Comparison of ENCODE assay signal across 1 cellular context in genomic region chr1:223142795-223143759, GRCh38.
TF ChIP-seq lines count a peak whose summit lies in the region.

TLR5 (minus strand) TSS chr1:223143248; CDS start chr1:223113031, 30,217 bp downstream.

TF ChIP-seq in K562, 482 proteins besides CTCF, POLR2A, EP300 and RAD21 (continued from another document and continues in another):
- TF ChIP-seq ZBTB40 (IDR thresholded peaks at IDR 0.05) (peak; percentile 39; the same call in 1 of the 2 replicates), ZBTB40 (CRISPR knock-in tag; IDR thresholded peaks at IDR 0.05) (peak; percentile 78), TEAD4 (IDR thresholded peaks at IDR 0.05; ENCODE audit: low read length) (no peak), TEAD4 (CRISPR knock-in tag; IDR thresholded peaks at IDR 0.05; ENCODE audit: borderline replicate concordance) (peak; percentile 99), MLX (CRISPR knock-in tag; conservative IDR thresholded peaks at IDR 0.05) (peak in 1 of 2 experiments; percentile 94; a peak in 2 of 4 replicates), TFE3 (CRISPR knock-in tag; IDR thresholded peaks at IDR 0.05) (no peak), SIN3A (IDR thresholded peaks at IDR 0.05; ENCODE audit: borderline replicate concordance in 2 of 2, control insufficient read depth in 1 of 2, low read depth in 2 of 2, low read length in 2 of 2) (peak in 1 of 2 experiments; percentile 36; a peak in 1 of 4 replicates), NFIC (IDR thresholded peaks at IDR 0.05) (peak; percentile 34; the same call in 1 of the 2 replicates), STAT5A (IDR thresholded peaks at IDR 0.05; ENCODE audit: borderline replicate concordance, low read length) (no peak; the same call in 1 of the 2 replicates), PRPF4 (IDR thresholded peaks at IDR 0.05; ENCODE audit: insufficient read depth, low read depth, low read length, poor library complexity, severe bottlenecking) (no peak), ZNF764 (CRISPR knock-in tag; IDR thresholded peaks at IDR 0.05; ENCODE audit: low read depth) (no peak), PHF20 (IDR thresholded peaks at IDR 0.05; ENCODE audit: partially characterized antibody) (peak; percentile 63), E2F3 (CRISPR knock-in tag; IDR thresholded peaks at IDR 0.05) (0 out of 2 replicates have a peak, but pooled peaks have one; percentile 55), ID3 (CRISPR knock-in tag; IDR thresholded peaks at IDR 0.05) (no peak), ID3 (tag; IDR thresholded peaks at IDR 0.05) (peak; percentile 37), SNRNP70 (optimal IDR thresholded peaks at IDR 0.05; ENCODE audit: low read depth, low read length) (no peak), ARID1B (IDR thresholded peaks at IDR 0.05) (0 out of 2 replicates have a peak, but pooled peaks have one; percentile 26), SAFB (IDR thresholded peaks at IDR 0.05; ENCODE audit: borderline replicate concordance, low read depth, low read length) (peak; percentile 73; the same call in 1 of the 2 replicates), ELF1 (tag; IDR thresholded peaks at IDR 0.05) (no peak), SIN3B (IDR thresholded peaks at IDR 0.05; ENCODE audit: low read depth) (peak; percentile 58; the same call in 1 of the 2 replicates), ELK3 (CRISPR knock-in tag; IDR thresholded peaks at IDR 0.05) (peak; percentile 19; the same call in 1 of the 2 replicates), ZNF311 (CRISPR knock-in tag; IDR thresholded peaks at IDR 0.05) (peak; percentile 56; the same call in 1 of the 2 replicates), GABPB1 (CRISPR knock-in tag; IDR thresholded peaks at IDR 0.05) (peak; percentile 81), TBL1XR1 (IDR thresholded peaks at IDR 0.05; ENCODE audit: low read length in 2 of 2) (peak in 1 of 2 experiments; percentile 21; a peak in 1 of 4 replicates), ZNF655 (CRISPR knock-in tag; IDR thresholded peaks at IDR 0.05) (no peak), ZFP91 (CRISPR knock-in tag; IDR thresholded peaks at IDR 0.05) (peak; percentile 39; the same call in 1 of the 2 replicates), NONO (IDR thresholded peaks at IDR 0.05; ENCODE audit: low read depth in 2 of 2, low read length in 1 of 2) (peak; percentile 25 to 50; a peak in 2 of 4 replicates), RBM34 (IDR thresholded peaks at IDR 0.05; ENCODE audit: borderline replicate concordance, insufficient read depth, low read length) (no peak), ZNF263 (CRISPR knock-in tag; IDR thresholded peaks at IDR 0.05; ENCODE audit: borderline replicate concordance) (peak; percentile 99), POLR2B (IDR thresholded peaks at IDR 0.05; ENCODE audit: low read depth, partially characterized antibody) (peak; percentile 72), DPF2 (IDR thresholded peaks at IDR 0.05) (peak; percentile 28; the same call in 1 of the 2 replicates), ZNF354B (CRISPR knock-in tag; IDR thresholded peaks at IDR 0.05) (no peak), ZBTB43 (CRISPR knock-in tag; IDR thresholded peaks at IDR 0.05) (peak; percentile 86; the same call in 1 of the 2 replicates), E2F1 (CRISPR knock-in tag; IDR thresholded peaks at IDR 0.05) (peak; percentile 89), TEAD2 (tag; IDR thresholded peaks at IDR 0.05) (no peak), UBTF (IDR thresholded peaks at IDR 0.05; ENCODE audit: borderline replicate concordance in 1 of 2, low read depth in 2 of 2, low read length in 2 of 2) (peak; percentile 89 to 95; a peak in 3 of 4 replicates)
